1 cellular context compared by ENCODE assay signal in genomic region chr1:117061986-117062415, GRCh38.
TF ChIP-seq lines count a peak whose summit lies in the region.

No MANE protein-coding gene starts in this region.

TF ChIP-seq in GM12878, 131 proteins besides CTCF, POLR2A, EP300 and RAD21 (continued from another document):
- TF ChIP-seq SRF (IDR thresholded peaks at IDR 0.05; ENCODE audit: low read depth in 2 of 2, low read length in 2 of 2) (peak in 1 of 2 experiments; percentile 50; a peak in 1 of 4 replicates), NKRF (conservative IDR thresholded peaks at IDR 0.05) (peak; percentile 56; the same call in 1 of the 2 replicates), RAD51 (IDR thresholded peaks at IDR 0.05) (peak; percentile 40; the same call in 1 of the 2 replicates), SUPT20H (IDR thresholded peaks at IDR 0.05; ENCODE audit: borderline replicate concordance, control insufficient read depth, low read depth, low read length) (no peak), RBBP5 (conservative IDR thresholded peaks at IDR 0.05) (no peak), STAT1 (conservative IDR thresholded peaks at IDR 0.05) (no peak), ETV6 (conservative IDR thresholded peaks at IDR 0.05 in 1 of 2, IDR thresholded peaks at IDR 0.05 in 1 of 2; ENCODE audit: borderline replicate concordance in 1 of 2, low read depth in 1 of 2) (peak in 1 of 2 experiments; percentile 47; a peak in 1 of 4 replicates), CBX5 (IDR thresholded peaks at IDR 0.05; ENCODE audit: low read depth) (peak; percentile 71; the same call in 1 of the 2 replicates), IKZF1 (conservative IDR thresholded peaks at IDR 0.05) (peak; percentile 99), SIN3A (IDR thresholded peaks at IDR 0.05; ENCODE audit: low read depth, low read length) (no peak), POLR2AphosphoS2 (IDR thresholded peaks at IDR 0.05; ENCODE audit: low read depth, low read length) (no peak), RUNX3 (IDR thresholded peaks at IDR 0.05; ENCODE audit: low read length) (peak; percentile 98), HDAC6 (IDR thresholded peaks at IDR 0.05; ENCODE audit: unreplicated experiment) (no peak), FOXK2 (IDR thresholded peaks at IDR 0.05) (no peak), EED (IDR thresholded peaks at IDR 0.05; ENCODE audit: low read depth) (peak; percentile 97), HDGF (IDR thresholded peaks at IDR 0.05) (no peak)
